In the genomic region with DNA sequence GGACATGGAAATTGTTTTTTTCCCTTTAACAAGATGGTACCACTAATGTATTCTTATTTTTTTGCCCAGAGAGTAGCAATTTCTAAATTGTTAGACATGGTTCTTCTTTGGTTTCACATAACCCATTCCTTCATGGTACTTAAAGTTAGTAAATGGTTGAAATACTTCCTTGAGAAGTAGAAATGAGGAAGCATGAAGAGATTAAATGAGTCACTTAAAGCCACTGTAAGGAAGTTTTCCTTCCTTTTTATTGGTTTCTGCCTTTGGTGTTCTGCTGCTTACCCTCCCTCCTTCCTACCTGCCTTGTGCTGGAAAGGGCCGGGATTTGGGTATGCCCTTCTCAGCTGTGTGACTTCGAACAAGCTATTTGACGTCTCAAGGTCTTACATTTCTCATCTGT, we compare ENCODE assay signal across 16 cellular contexts.
"Had no signal": no experiment of that assay in that cellular context is flagged by ENCODE, and none has a peak within 500 bp of the region (broad histone marks: within the 10 kb centered on the region; RNA-seq: fewer than 3 reads in every experiment).

No MANE protein-coding gene starts in this region.

- H3K27ac Mint-ChIP-seq: dendritic cell treated with granulocyte-macrophage colony-stimulating factor and Interleukin-4, amounts not matched to agents 40 ng/mL and 50 ng/mL, for 4 days; natural killer cell; WTC11 had no signal

- H3K4me3 ChIP-seq: prostate gland, right lobe of liver had no signal

- DNase-seq: activated CD4-positive, alpha-beta T cell treated with anti-CD3 and anti-CD28 coated beads for 48 hours; activated naive CD4-positive, alpha-beta T cell treated with anti-CD3 and anti-CD28 coated beads, Interleukin-2, amount 50 U/mL, for 16 hours; brain microvascular endothelial cell; cerebellar nuclear complex; erythroblast; hypothalamus; left cardiac atrium; natural killer cell; occipital lobe; right lobe of liver; stimulated activated naive CD4-positive, alpha-beta T cell; substantia nigra; T-helper 1 cell had no signal

- H3K9me3 Mint-ChIP-seq: natural killer cell had no signal

- H3K4me3 Mint-ChIP-seq: dendritic cell treated with granulocyte-macrophage colony-stimulating factor and Interleukin-4, amounts not matched to agents 40 ng/mL and 50 ng/mL, for 4 days; natural killer cell had no signal

- H3K36me3 ChIP-seq: brain microvascular endothelial cell, prostate gland, right lobe of liver had no signal

- ATAC-seq: left cardiac atrium, natural killer cell, right lobe of liver had no signal

- H3K27ac ChIP-seq: brain microvascular endothelial cell, prostate gland, right lobe of liver had no signal

- H3K4me1 Mint-ChIP-seq: natural killer cell had no signal

- H3K9me3 ChIP-seq: prostate gland, right lobe of liver had no signal

- H3K27me3 ChIP-seq: brain microvascular endothelial cell, right lobe of liver had no signal

- H3K36me3 Mint-ChIP-seq: natural killer cell had no signal
